Comparison of ENCODE assay signal across 1 cellular context in genomic region chr10:11238893-11239292, GRCh38.
TF ChIP-seq lines count a peak whose summit lies in the region.

No MANE protein-coding gene starts in this region.

TF ChIP-seq in WTC11, 78 proteins besides CTCF, POLR2A, EP300 and RAD21 (continued from another document):
- no peak for TF ChIP-seq ZNF219 (CRISPR knock-in tag; IDR thresholded peaks at IDR 0.05; ENCODE audit: borderline replicate concordance)
- TF ChIP-seq PRRX2 (CRISPR knock-in tag; IDR thresholded peaks at IDR 0.05): no peak
- TF ChIP-seq ATF3 (CRISPR knock-in tag; conservative IDR thresholded peaks at IDR 0.05): no peak
- TF ChIP-seq, protein P1, sequence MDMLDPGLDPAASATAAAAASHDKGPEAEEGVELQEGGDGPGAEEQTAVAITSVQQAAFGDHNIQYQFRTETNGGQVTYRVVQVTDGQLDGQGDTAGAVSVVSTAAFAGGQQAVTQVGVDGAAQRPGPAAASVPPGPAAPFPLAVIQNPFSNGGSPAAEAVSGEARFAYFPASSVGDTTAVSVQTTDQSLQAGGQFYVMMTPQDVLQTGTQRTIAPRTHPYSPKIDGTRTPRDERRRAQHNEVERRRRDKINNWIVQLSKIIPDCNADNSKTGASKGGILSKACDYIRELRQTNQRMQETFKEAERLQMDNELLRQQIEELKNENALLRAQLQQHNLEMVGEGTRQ (CRISPR knock-in tag; IDR thresholded peaks at IDR 0.05): no peak
- no peak for TF ChIP-seq ARID4B (CRISPR knock-in tag; IDR thresholded peaks at IDR 0.05; ENCODE audit: borderline replicate concordance)
